27 cellular contexts compared by ENCODE assay signal in genomic region chr17:10463402-10463801, GRCh38. TPM values are rescaled to one million over a fixed set of nuclear protein-coding genes. Genes with fewer than 3 reads are reported as not detected.
DNase-seq lines count a peak whose midpoint lies in the region; ATAC-seq and TF ChIP-seq lines count a peak whose summit lies in the region.
"Had no signal": no experiment of that assay in that cellular context is flagged by ENCODE, and none has a peak within 500 bp of the region (broad histone marks: within the 10 kb centered on the region; RNA-seq: fewer than 3 reads in every experiment).

No MANE protein-coding gene starts in this region.

- intact Hi-C loops in MCF 10A (cut with micrococcal nuclease) (no loop called here), breast epithelium (cut with DNase I; ENCODE audit: low total_unique reads) (no loop called here), heart left ventricle (cut with DNase I) (loop anchor here in 1 of 10 donors (10.0 kb wide), 1 partner anchor 51 kb away; the partner anchor contains the start of gene MYH1)
- intact Hi-C loops in activated CD4-positive, alpha-beta memory T cell treated with anti-CD3 and anti-CD28 coated beads for 36 hours (cut with micrococcal nuclease): no loop called here

- H3K27me3 ChIP-seq in breast epithelium (no peaks in the 10 kb centered on the region), endodermal cell (ENCODE audit: control insufficient read depth, insufficient read depth, low read length, poor library complexity, severe bottlenecking) (peaks cover 42% of the 10 kb centered on the region), heart left ventricle (no peaks in the 10 kb centered on the region)

- TF ChIP-seq POLR2A in breast epithelium (IDR thresholded peaks at IDR 0.05) (no peak), NB4 (IDR thresholded peaks at IDR 0.05; ENCODE audit: extremely low read depth, insufficient read length) (no peak), heart left ventricle (IDR thresholded peaks at IDR 0.05) (no peak)

- TF ChIP-seq CTCF in MCF 10A (IDR thresholded peaks at IDR 0.05; ENCODE audit: unreplicated experiment) (no peak), breast epithelium (IDR thresholded peaks at IDR 0.05) (no peak), NB4 (IDR thresholded peaks at IDR 0.05; ENCODE audit: low read depth, low read length) (peak; percentile 21), endodermal cell (conservative IDR thresholded peaks at IDR 0.05) (peak; percentile 72), type B pancreatic cell (conservative IDR thresholded peaks at IDR 0.05) (peak; percentile 48), heart left ventricle (IDR thresholded peaks at IDR 0.05) (no peak)

- no peak for ATAC-seq in heart left ventricle
- ATAC-seq: HepG2 had no signal

- H3K36me3 ChIP-seq in breast epithelium (no peaks in the 10 kb centered on the region), endodermal cell (ENCODE audit: control insufficient read depth, insufficient read depth, low read length) (no peaks in the 10 kb centered on the region), heart left ventricle (no peaks in the 10 kb centered on the region)

- H3K27me3 Mint-ChIP-seq in MCF 10A (ENCODE audit: insufficient read depth, unreplicated experiment): peaks cover 29% of the 10 kb centered on the region
- H3K27me3 Mint-ChIP-seq in endodermal cell (ENCODE audit: insufficient read depth): peaks cover 53% of the 10 kb centered on the region
- H3K27me3 Mint-ChIP-seq in type B pancreatic cell: peaks cover 46% of the 10 kb centered on the region
- H3K27me3 Mint-ChIP-seq in activated CD4-positive, alpha-beta memory T cell treated with anti-CD3 and anti-CD28 coated beads for 36 hours: peaks cover 6% of the 10 kb centered on the region
- H3K27me3 Mint-ChIP-seq: CD4-positive, CD25-positive, alpha-beta regulatory T cell had no signal

- H3K4me1 ChIP-seq in breast epithelium (no peaks in the 10 kb centered on the region), endodermal cell (ENCODE audit: control insufficient read depth, insufficient read depth, low read length) (peaks cover 4% of the 10 kb centered on the region), heart left ventricle (no peaks in the 10 kb centered on the region)

- CTCF ChIA-PET in MCF 10A (lab: Yijun Ruan, JAX): no interaction called here
- CTCF ChIA-PET in activated CD4-positive, alpha-beta memory T cell treated with anti-CD3 and anti-CD28 coated beads for 36 hours (lab: Charles Lee): no interaction called here

- 69 to 73% methylated on average over 3 to 4 of the region's 4 CpGs for WGBS in endodermal cell (ENCODE audit: insufficient coverage in 1 of 2, insufficient read length in 1 of 2), 2 experiments
- 63 to 78% (median 71%) methylated on average over 4 of the region's 4 CpGs for WGBS in heart left ventricle, 4 donors

- BruUV-seq in MCF 10A (replicated peaks; lab: Mats Ljungman, UMichigan): no TSS peak

- H3K27ac Mint-ChIP-seq in MCF 10A (ENCODE audit: low read depth, unreplicated experiment) (no peak overlapping the region), endodermal cell (no peak overlapping the region), type B pancreatic cell (no peak overlapping the region)
- no peak overlapping the region for H3K27ac Mint-ChIP-seq in activated CD4-positive, alpha-beta memory T cell treated with anti-CD3 and anti-CD28 coated beads for 36 hours
- H3K27ac Mint-ChIP-seq: CD4-positive, CD25-positive, alpha-beta regulatory T cell had no signal

- POLR2A ChIA-PET in MCF 10A (lab: Yijun Ruan, JAX): no interaction called here
- POLR2A ChIA-PET in activated CD4-positive, alpha-beta memory T cell treated with anti-CD3 and anti-CD28 coated beads for 36 hours (lab: Charles Lee): no interaction called here

- H3K4me3 ChIP-seq in breast epithelium: no peak overlapping the region
- no peak overlapping the region for H3K4me3 ChIP-seq in NB4 (ENCODE audit: low read depth, low read length)
- no peak overlapping the region for H3K4me3 ChIP-seq in endodermal cell (ENCODE audit: low read length)
- H3K4me3 ChIP-seq in heart left ventricle: no peak overlapping the region
- H3K4me3 ChIP-seq: SK-N-MC had no signal

- H3K9ac ChIP-seq in endodermal cell (ENCODE audit: extremely low read depth, low read length, poor library complexity, severe bottlenecking): no peak overlapping the region

- no peak overlapping the region for H3K27ac ChIP-seq in breast epithelium
- no peak overlapping the region for H3K27ac ChIP-seq in endodermal cell (ENCODE audit: low read depth, low read length)
- H3K27ac ChIP-seq in heart left ventricle: no peak overlapping the region
- H3K27ac ChIP-seq: SK-N-MC had no signal

- H3K4me3 Mint-ChIP-seq in MCF 10A (ENCODE audit: unreplicated experiment): no peak overlapping the region
- H3K4me3 Mint-ChIP-seq in endodermal cell: no peak overlapping the region
- no peak overlapping the region for H3K4me3 Mint-ChIP-seq in type B pancreatic cell
- no peak overlapping the region for H3K4me3 Mint-ChIP-seq in activated CD4-positive, alpha-beta memory T cell treated with anti-CD3 and anti-CD28 coated beads for 36 hours
- H3K4me3 Mint-ChIP-seq: CD4-positive, CD25-positive, alpha-beta regulatory T cell had no signal

- H3K36me3 Mint-ChIP-seq in MCF 10A (ENCODE audit: insufficient read depth, unreplicated experiment) (no peaks in the 10 kb centered on the region), endodermal cell (ENCODE audit: low read depth) (no peaks in the 10 kb centered on the region), type B pancreatic cell (no peaks in the 10 kb centered on the region)
- no peaks in the 10 kb centered on the region for H3K36me3 Mint-ChIP-seq in activated CD4-positive, alpha-beta memory T cell treated with anti-CD3 and anti-CD28 coated beads for 36 hours
- H3K36me3 Mint-ChIP-seq: CD4-positive, CD25-positive, alpha-beta regulatory T cell had no signal

- DNase-seq in MCF 10A (ENCODE audit: unreplicated experiment): peak; percentile 0
- no peak for DNase-seq in breast epithelium (ENCODE audit: low spot score in 2 of 2)
- DNase-seq in NB4 (ENCODE audit: low read depth): no peak
- DNase-seq in endodermal cell: peak; percentile 56
- no peak for DNase-seq in type B pancreatic cell (ENCODE audit: extremely low spot score, unreplicated experiment)
- DNase-seq in activated CD4-positive, alpha-beta T cell treated with anti-CD3 and anti-CD28 coated beads for 1 hour: no peak
- no peak for DNase-seq in heart left ventricle
- DNase-seq in activated CD4-positive, alpha-beta memory T cell treated with anti-CD3 and anti-CD28 coated beads for 36 hours: no peak
- DNase-seq: 8988T; CD4-positive, CD25-positive, alpha-beta regulatory T cell; DMS79; GOT3; Karpas-422; NCI-H1105 treated with DMSO at 0.1 percent for 48 hours; NCI-H146; NCI-H1930; NCI-H2107; NCI-H446; NCI-H524 treated with DMSO at 0.1 percent for 48 hours; NCI-H82; NK-92 treated with Interleukin-12 subunit alpha and Interleukin-12 subunit beta, amount 100 ng/mL, for 24 hours; SHP77 treated with DMSO at 0.1 percent for 48 hours had no signal

- no peaks in the 10 kb centered on the region for H3K4me1 Mint-ChIP-seq in MCF 10A (ENCODE audit: insufficient read depth, unreplicated experiment)
- peaks cover 4% of the 10 kb centered on the region for H3K4me1 Mint-ChIP-seq in endodermal cell
- H3K4me1 Mint-ChIP-seq in type B pancreatic cell (ENCODE audit: unreplicated experiment): no peaks in the 10 kb centered on the region
- H3K4me1 Mint-ChIP-seq in activated CD4-positive, alpha-beta memory T cell treated with anti-CD3 and anti-CD28 coated beads for 36 hours (ENCODE audit: low read depth): no peaks in the 10 kb centered on the region
- H3K4me1 Mint-ChIP-seq: CD4-positive, CD25-positive, alpha-beta regulatory T cell had no signal

- H3K9me3 Mint-ChIP-seq in MCF 10A (ENCODE audit: unreplicated experiment): no peaks in the 10 kb centered on the region
- H3K9me3 Mint-ChIP-seq in endodermal cell: peaks cover 1% of the 10 kb centered on the region
- H3K9me3 Mint-ChIP-seq in type B pancreatic cell: no peaks in the 10 kb centered on the region
- no peaks in the 10 kb centered on the region for H3K9me3 Mint-ChIP-seq in activated CD4-positive, alpha-beta memory T cell treated with anti-CD3 and anti-CD28 coated beads for 36 hours

- H3K9me3 ChIP-seq in breast epithelium: peaks cover 0 to 5% of the 10 kb centered on the region in 2 donors
- no peaks in the 10 kb centered on the region for H3K9me3 ChIP-seq in endodermal cell (ENCODE audit: control insufficient read depth, low read length)
- no peaks in the 10 kb centered on the region for H3K9me3 ChIP-seq in heart left ventricle

RNA-seq across cellular contexts. Expression of gene MYH4, which starts 6.0 kb away (rescaled TPM):
- total RNA-seq in MCF 10A (2022) (not detected in 2 replicates), breast epithelium (not detected), endodermal cell (not detected), type B pancreatic cell (ENCODE audit: low replicate concordance) (0.12 TPM in 2 replicates), heart left ventricle (not detected)
- not detected for polyA plus RNA-seq in endodermal cell (2013, experiment 1 of 2)
- not detected for polyA plus RNA-seq in endodermal cell (2013, experiment 2 of 2)
- not detected for polyA plus RNA-seq in heart left ventricle
- total RNA-seq in activated CD4-positive, alpha-beta memory T cell treated with anti-CD3 and anti-CD28 coated beads for 36 hours: not detected
- total RNA-seq: CD4-positive, CD25-positive, alpha-beta regulatory T cell; HT1080; T-helper 1 cell treated with Interleukin-12 subunit alpha and Interleukin-12 subunit beta and Interleukin-4 antibody, amounts not matched to agents 30 ng/mL and 1 ng/mL, for 36 hours had no signal
- polyA plus RNA-seq: BJ; CD4-positive, CD25-positive, alpha-beta regulatory T cell had no signal

RNA-seq across cellular contexts. Expression of gene MYH8, which starts 41.7 kb away (rescaled TPM):
- not detected in 2 replicates for total RNA-seq in MCF 10A (2022)
- not detected for total RNA-seq in breast epithelium
- not detected for total RNA-seq in endodermal cell
- polyA plus RNA-seq in endodermal cell (2013, experiment 1 of 2): not detected
- polyA plus RNA-seq in endodermal cell (2013, experiment 2 of 2): 0.04 TPM
- total RNA-seq in type B pancreatic cell (ENCODE audit: low replicate concordance): 0.05 and 0.68 TPM in 2 replicates
- total RNA-seq in heart left ventricle: under 1 TPM in 1 of 9 donors, not detected in 8; 0.12 TPM
- not detected for polyA plus RNA-seq in heart left ventricle
- total RNA-seq in activated CD4-positive, alpha-beta memory T cell treated with anti-CD3 and anti-CD28 coated beads for 36 hours: not detected
- total RNA-seq: CD4-positive, CD25-positive, alpha-beta regulatory T cell; HepG2; HT1080; T-helper 1 cell treated with Interleukin-12 subunit alpha and Interleukin-12 subunit beta and Interleukin-4 antibody, amounts not matched to agents 30 ng/mL and 1 ng/mL, for 36 hours had no signal
- polyA plus RNA-seq: BJ; CD4-positive, CD25-positive, alpha-beta regulatory T cell; HepG2 had no signal

RNA-seq across cellular contexts. Expression of gene MYH1, which starts 54.9 kb away (rescaled TPM):
- total RNA-seq in MCF 10A (2022) (not detected in 2 replicates), breast epithelium (1 to 10 TPM in 1 of 3 donors, not detected in 2; 1.9 TPM), endodermal cell (not detected), type B pancreatic cell (ENCODE audit: low replicate concordance) (not detected in 2 replicates), heart left ventricle (under 1 TPM in 2 of 9 donors, not detected in 7; 0.04 to 0.09 TPM)
- polyA plus RNA-seq in endodermal cell (2013, experiment 1 of 2): not detected
- polyA plus RNA-seq in endodermal cell (2013, experiment 2 of 2): not detected
- polyA plus RNA-seq in heart left ventricle: not detected
- not detected for total RNA-seq in activated CD4-positive, alpha-beta memory T cell treated with anti-CD3 and anti-CD28 coated beads for 36 hours
- total RNA-seq: CD4-positive, CD25-positive, alpha-beta regulatory T cell; HepG2; HT1080; T-helper 1 cell treated with Interleukin-12 subunit alpha and Interleukin-12 subunit beta and Interleukin-4 antibody, amounts not matched to agents 30 ng/mL and 1 ng/mL, for 36 hours had no signal
- polyA plus RNA-seq: CD4-positive, CD25-positive, alpha-beta regulatory T cell had no signal

Comparison
In these comparisons a context has a peak if more than half of its experiments do, and no peak if none do; other contexts are left out.
1. DNase-seq: peak in MCF 10A (single experiment) and endodermal cell (single experiment); none in breast epithelium (0 of 2), NB4 (single experiment), type B pancreatic cell (single experiment), activated CD4-positive, alpha-beta T cell treated with anti-CD3 and anti-CD28 coated beads for 1 hour (single experiment), heart left ventricle (0 of 5) and activated CD4-positive, alpha-beta memory T cell treated with anti-CD3 and anti-CD28 coated beads for 36 hours (single experiment).
2. CTCF ChIP-seq: peak in NB4 (single experiment), endodermal cell (single experiment) and type B pancreatic cell (single experiment); none in MCF 10A (single experiment), breast epithelium (0 of 3) and heart left ventricle (0 of 12).